In the genomic region with DNA sequence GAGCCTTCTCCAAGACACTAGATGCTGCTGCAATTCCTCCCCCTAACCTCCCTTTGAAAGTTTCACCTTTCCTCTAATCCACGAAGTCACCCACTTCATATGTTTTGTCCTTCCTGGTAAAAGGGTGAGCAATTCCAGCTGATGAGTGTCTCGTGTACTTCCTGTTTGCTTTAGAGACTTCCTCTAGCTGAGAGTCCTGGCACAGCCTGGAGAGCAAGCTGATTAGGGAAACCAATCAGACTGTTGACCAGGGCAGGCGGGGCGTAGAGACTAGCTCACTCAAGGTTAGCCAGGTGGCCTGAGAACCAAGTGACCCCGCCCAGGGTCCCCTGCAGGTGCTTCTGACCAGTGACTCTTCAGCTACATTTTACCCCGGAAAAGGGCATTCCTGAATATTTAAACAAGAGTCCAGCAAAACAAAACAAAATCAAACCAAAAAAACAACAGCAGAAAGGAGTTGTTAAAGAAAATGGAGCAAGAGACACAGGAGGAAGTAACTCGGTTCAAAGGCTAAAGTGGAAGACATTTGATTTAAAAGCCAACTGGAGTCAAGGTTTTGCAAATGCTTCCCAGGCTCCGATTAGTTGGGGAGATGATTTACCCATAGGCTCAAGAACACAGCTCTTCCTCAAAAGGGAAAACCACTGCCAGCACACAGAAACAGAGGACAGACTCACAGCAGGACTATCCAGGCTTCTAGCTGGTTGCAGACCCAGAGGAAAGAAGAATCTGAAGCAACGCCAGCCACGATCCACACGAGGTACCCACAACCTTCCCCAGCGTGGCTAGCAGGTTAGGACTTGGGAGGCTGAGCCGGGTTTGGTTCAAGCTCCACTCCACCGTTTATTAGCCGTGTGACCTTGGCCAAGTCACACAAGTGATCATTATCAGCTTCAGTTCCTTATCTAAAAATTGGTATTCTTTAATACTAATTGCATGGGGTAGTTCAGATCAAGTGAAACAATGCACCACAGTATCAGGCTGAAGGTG, we compare ENCODE assay signal across 8 cellular contexts. TPM values are rescaled to one million over a fixed set of nuclear protein-coding genes. Genes with fewer than 3 reads are reported as not detected.
DNase-seq lines count a peak whose midpoint lies in the region; ATAC-seq and TF ChIP-seq lines count a peak whose summit lies in the region.
"Had no signal": no experiment of that assay in that cellular context is flagged by ENCODE, and none has a peak within 500 bp of the region (broad histone marks: within the 10 kb centered on the region; RNA-seq: fewer than 3 reads in every experiment).

No MANE protein-coding gene starts in this region.

- H3F3A ChIP-seq in PC-9 (ENCODE audit: insufficient read depth, low read depth), result peaks cover 23% of the 10 kb centered on the region

- H3K79me2 ChIP-seq in PC-9 (ENCODE audit: low read depth), result peaks cover 91% of the 10 kb centered on the region

- H3K9me2 ChIP-seq in PC-9 (ENCODE audit: insufficient read depth), result no peaks in the 10 kb centered on the region

- TF ChIP-seq CTCF in PC-9 (conservative IDR thresholded peaks at IDR 0.05) (no peak), dorsolateral prefrontal cortex (IDR thresholded peaks at IDR 0.05 in 54 of 56, conservative IDR thresholded peaks at IDR 0.05 in 2 of 56; ENCODE audit: low read depth in 1 of 56, partially characterized antibody in 56 of 56) (no peak)

- H3K27ac ChIP-seq in PC-9 (peak overlapping the region; percentile 78), dorsolateral prefrontal cortex (peak overlapping the region in 53 of 59 donors; percentile 0 to 86 (median 51))

- intact Hi-C loops in PC-9 (cut with micrococcal nuclease; ENCODE audit: unreplicated experiment), result no loop called here
- intact Hi-C loops in dorsolateral prefrontal cortex (cut with DNase I), result no loop called here

- H3K9me3 ChIP-seq in PC-9 (ENCODE audit: insufficient read depth, low read depth), result no peaks in the 10 kb centered on the region

- H4K20me1 ChIP-seq in PC-9 (ENCODE audit: insufficient read depth), result peaks cover 35% of the 10 kb centered on the region

- peak; percentile 62 for DNase-seq in HK-2 (ENCODE audit: unreplicated experiment)
- peak; percentile 74 to 95 for DNase-seq in PC-9
- DNase-seq in dorsolateral prefrontal cortex, result no peak
- DNase-seq in mucosa of gallbladder (ENCODE audit: low spot score), result peak; percentile 87
- DNase-seq in NCI-H1930 (lab: John Stamatoyannopoulos, UW), result no peak

- no TSS peak for BruUV-seq in PC-9 (replicated peaks; lab: Mats Ljungman, UMichigan)

- CTCF ChIA-PET in PC-9 (lab: Charles Lee), result interaction anchor here (0.8 to 1.2 kb wide), 2 partner anchors 8 to 392 kb away, joined by 3 to 15 read pairs; no protein-coding TSS in a partner anchor

- 0 out of 2 replicates have a peak, but pooled peaks cover 7% of the 10 kb centered on the region for H3K36me3 ChIP-seq in PC-9 (ENCODE audit: low read depth)

- H2AFZ ChIP-seq in PC-9, result no peak overlapping the region

- no peak for ATAC-seq in HG02623 (IDR thresholded peaks at IDR 0.05; ENCODE audit: unreplicated experiment)
- ATAC-seq in GM19328 (IDR thresholded peaks at IDR 0.05; ENCODE audit: unreplicated experiment), result no peak

- POLR2A ChIA-PET in PC-9 (lab: Charles Lee; ENCODE audit: unreplicated experiment), result interaction anchor here (0.8 kb wide), 1 partner anchor 19 kb away, joined by 21 read pairs; no protein-coding TSS in a partner anchor

- no peak overlapping the region for H3K4me3 ChIP-seq in PC-9
- peak overlapping the region in 3 of 59 donors; percentile 3 to 25 (median 12) for H3K4me3 ChIP-seq in dorsolateral prefrontal cortex

- H3K4me2 ChIP-seq in PC-9, result peak overlapping the region; percentile 54

- H3K4me1 ChIP-seq in PC-9 (replicated peaks; ENCODE audit: insufficient read depth), result peaks cover 24% of the 10 kb centered on the region

- H3K27me3 ChIP-seq in PC-9 (ENCODE audit: insufficient read depth, low read depth) (no peaks in the 10 kb centered on the region), dorsolateral prefrontal cortex (no peaks in the 10 kb centered on the region)

RNA-seq across cellular contexts. Expression of a gene that starts 13.4 kb away (rescaled TPM):
- 0.33 TPM in 1 of 2 replicates, not detected in the other for total RNA-seq in PC-9 (2021)
- total RNA-seq in dorsolateral prefrontal cortex, result 1 to 10 TPM in 8 of 120 experiments, under 1 TPM in 61, not detected in 51; 0.14 to 1.6 (median 0.43) TPM
- 0.29 TPM for total RNA-seq in mucosa of gallbladder
- total RNA-seq: SK-MEL-5 had no signal

RNA-seq across cellular contexts. Expression of a gene that starts 14.8 kb away (rescaled TPM):
- total RNA-seq in PC-9 (2021) (42.1 and 47.6 TPM in 2 replicates), dorsolateral prefrontal cortex (100 to 1,000 TPM in 58 of 120 experiments, 10 to 100 TPM in 62; 65.5 to 174 (median 99.8) TPM), mucosa of gallbladder (58.4 TPM)

RNA-seq across cellular contexts. Expression of a gene that starts 18.8 kb away (rescaled TPM):
- total RNA-seq in PC-9 (2021) (97.0 and 120 TPM in 2 replicates), dorsolateral prefrontal cortex (100 to 1,000 TPM in 66 of 120 experiments, 10 to 100 TPM in 54; 64.5 to 128 (median 101) TPM), mucosa of gallbladder (150 TPM)

RNA-seq across cellular contexts. Expression of a gene that starts 23.4 kb away (rescaled TPM):
- 17.9 and 26.0 TPM in 2 replicates for total RNA-seq in PC-9 (2021)
- 10 to 100 TPM in 119 of 120 experiments, 1 to 10 TPM in 1; 9.3 to 46.1 (median 17.9) TPM for total RNA-seq in dorsolateral prefrontal cortex
- 26.8 TPM for total RNA-seq in mucosa of gallbladder

RNA-seq across cellular contexts. Expression of a gene that starts 37.7 kb away (rescaled TPM):
- total RNA-seq in PC-9 (2021) (1.7 and 2.1 TPM in 2 replicates), dorsolateral prefrontal cortex (1 to 10 TPM in 106 of 120 experiments, under 1 TPM in 14; 0.33 to 4.9 (median 1.8) TPM), mucosa of gallbladder (0.32 TPM)

Comparison
In these comparisons a context has a peak if more than half of its experiments do, and no peak if none do; other contexts are left out.
1. DNase-seq: peak in HK-2 (single experiment), PC-9 (2 of 2) and mucosa of gallbladder (single experiment); none in dorsolateral prefrontal cortex (0 of 10) and NCI-H1930 (0 of 2).